8 cellular contexts compared by ENCODE assay signal in genomic region chr13:32267836-32268439, GRCh38. TPM values are rescaled to one million over a fixed set of nuclear protein-coding genes. Genes with fewer than 3 reads are reported as not detected.
DNase-seq lines count a peak whose midpoint lies in the region; ATAC-seq and TF ChIP-seq lines count a peak whose summit lies in the region.

No MANE protein-coding gene starts in this region.

- DNase-seq in Right ventricle myocardium inferior (ENCODE audit: missing footprints), result no peak
- DNase-seq in right cardiac atrium, result no peak
- peak; percentile 76 for DNase-seq in activated CD4-positive, alpha-beta T cell treated with anti-CD3 and anti-CD28 coated beads for 36 hours
- DNase-seq in endothelial cell (ENCODE audit: low spot score), result no peak
- peak; percentile 16 to 45 for DNase-seq in stimulated activated CD4-positive, alpha-beta T cell treated with anti-CD3 and anti-CD28 coated beads, Interleukin-12 subunit alpha, Interleukin-12 subunit beta, amount 100 ng/mL, for 24 hours (ENCODE audit: low read depth in 2 of 2)
- no peak for DNase-seq in NCI-H2029 treated with DMSO at 0.1 percent for 48 hours (lab: John Stamatoyannopoulos, UW)
- DNase-seq in OCI-M2 (lab: John Stamatoyannopoulos, UW; ENCODE audit: unreplicated experiment), result no peak

- peak; percentile 67 for TF ChIP-seq CTCF in endothelial cell (IDR thresholded peaks at IDR 0.05; ENCODE audit: unreplicated experiment)

- 89% methylated on average over 7 of the region's 7 CpGs for WGBS in right cardiac atrium

- peaks cover 9% of the 10 kb centered on the region for H3K4me1 Mint-ChIP-seq in activated CD4-positive, alpha-beta T cell treated with anti-CD3 and anti-CD28 coated beads for 36 hours
- peaks cover 18% of the 10 kb centered on the region for H3K4me1 Mint-ChIP-seq in endothelial cell (ENCODE audit: unreplicated experiment)

- no peak overlapping the region for H3K27ac ChIP-seq in right cardiac atrium (ENCODE audit: low read length)

- H3K9me3 ChIP-seq in right cardiac atrium (ENCODE audit: control insufficient read depth, low read length), result no peaks in the 10 kb centered on the region

- intact Hi-C loops in Right ventricle myocardium inferior (cut with DNase I), result no loop called here
- intact Hi-C loops in right cardiac atrium (cut with DNase I), result no loop called here
- intact Hi-C loops in activated CD4-positive, alpha-beta T cell treated with anti-CD3 and anti-CD28 coated beads for 36 hours (cut with DNase I, micrococcal nuclease), result loop anchor here (1.0 to 5.0 kb wide), 2 partner anchors 42 to 174 kb away; no protein-coding TSS in a partner anchor

- H3K36me3 Mint-ChIP-seq in activated CD4-positive, alpha-beta T cell treated with anti-CD3 and anti-CD28 coated beads for 36 hours (ENCODE audit: low read depth), result peaks cover 2% of the 10 kb centered on the region
- H3K36me3 Mint-ChIP-seq in endothelial cell (ENCODE audit: low read depth, unreplicated experiment), result no peaks in the 10 kb centered on the region

- H3K27ac Mint-ChIP-seq in activated CD4-positive, alpha-beta T cell treated with anti-CD3 and anti-CD28 coated beads for 36 hours, result no peak overlapping the region
- no peak overlapping the region for H3K27ac Mint-ChIP-seq in endothelial cell (ENCODE audit: unreplicated experiment)

- peaks cover 10% of the 10 kb centered on the region for H3K4me1 ChIP-seq in right cardiac atrium (ENCODE audit: control insufficient read depth, insufficient read depth, low read length)

- ATAC-seq in Right ventricle myocardium inferior, result peak; percentile 21
- no peak for ATAC-seq in right cardiac atrium
- ATAC-seq in HG03175 (IDR thresholded peaks at IDR 0.05; ENCODE audit: unreplicated experiment), result peak; percentile 93
- ATAC-seq in activated CD4-positive, alpha-beta T cell treated with anti-CD3 and anti-CD28 coated beads for 36 hours, result peak; percentile 63

- peaks cover 1% of the 10 kb centered on the region for H3K9me3 Mint-ChIP-seq in activated CD4-positive, alpha-beta T cell treated with anti-CD3 and anti-CD28 coated beads for 36 hours (ENCODE audit: low read depth)
- no peaks in the 10 kb centered on the region for H3K9me3 Mint-ChIP-seq in endothelial cell (ENCODE audit: unreplicated experiment)

- POLR2A ChIA-PET in activated CD4-positive, alpha-beta T cell treated with anti-CD3 and anti-CD28 coated beads for 36 hours (lab: Charles Lee), result no interaction called here

- no peaks in the 10 kb centered on the region for H3K27me3 Mint-ChIP-seq in activated CD4-positive, alpha-beta T cell treated with anti-CD3 and anti-CD28 coated beads for 36 hours
- H3K27me3 Mint-ChIP-seq in endothelial cell (ENCODE audit: unreplicated experiment), result peaks cover 1% of the 10 kb centered on the region

- H3K27me3 ChIP-seq in right cardiac atrium (ENCODE audit: control insufficient read depth, insufficient read depth), result no peaks in the 10 kb centered on the region

- H3K4me3 Mint-ChIP-seq in activated CD4-positive, alpha-beta T cell treated with anti-CD3 and anti-CD28 coated beads for 36 hours, result no peak overlapping the region
- H3K4me3 Mint-ChIP-seq in endothelial cell (ENCODE audit: unreplicated experiment), result no peak overlapping the region

- no peak overlapping the region for H3K4me3 ChIP-seq in right cardiac atrium (ENCODE audit: low read length)

- CTCF ChIA-PET in activated CD4-positive, alpha-beta T cell treated with anti-CD3 and anti-CD28 coated beads for 36 hours (lab: Charles Lee), result interaction anchor here (0.6 to 2.1 kb wide), 17 partner anchors 10 to 487 kb away, joined by 3 to 7 read pairs (median 4); no protein-coding TSS in a partner anchor

RNA-seq across cellular contexts. Expression of gene ZAR1L, which starts 47.2 kb away (rescaled TPM):
- total RNA-seq in Right ventricle myocardium inferior, result not detected
- not detected for total RNA-seq in right cardiac atrium
- not detected for polyA plus RNA-seq in right cardiac atrium
- total RNA-seq in activated CD4-positive, alpha-beta T cell treated with anti-CD3 and anti-CD28 coated beads for 36 hours, result not detected
- total RNA-seq in endothelial cell (ENCODE audit: unreplicated experiment), result not detected

RNA-seq across cellular contexts. Expression of gene BRCA2, which starts 47.4 kb away (rescaled TPM):
- 0.87 TPM for total RNA-seq in Right ventricle myocardium inferior
- total RNA-seq in right cardiac atrium, result 1 to 10 TPM in 3 of 4 donors, under 1 TPM in 1; 0.51 to 1.2 (median 1.1) TPM
- polyA plus RNA-seq in right cardiac atrium, result 0.07 TPM
- total RNA-seq in activated CD4-positive, alpha-beta T cell treated with anti-CD3 and anti-CD28 coated beads for 36 hours, result 10 to 100 TPM; 34.1 to 49.0 TPM
- total RNA-seq in endothelial cell (ENCODE audit: unreplicated experiment), result 8.5 TPM

Comparison
In these comparisons a context has a peak if more than half of its experiments do, and no peak if none do; other contexts are left out.
1. ATAC-seq: peak in Right ventricle myocardium inferior (single experiment), HG03175 (single experiment) and activated CD4-positive, alpha-beta T cell treated with anti-CD3 and anti-CD28 coated beads for 36 hours (single experiment); none in right cardiac atrium (0 of 2).
2. DNase-seq: peak in activated CD4-positive, alpha-beta T cell treated with anti-CD3 and anti-CD28 coated beads for 36 hours (single experiment) and stimulated activated CD4-positive, alpha-beta T cell treated with anti-CD3 and anti-CD28 coated beads, Interleukin-12 subunit alpha, Interleukin-12 subunit beta, amount 100 ng/mL, for 24 hours (2 of 2); none in Right ventricle myocardium inferior (single experiment), right cardiac atrium (0 of 3), endothelial cell (single experiment), NCI-H2029 treated with DMSO at 0.1 percent for 48 hours (single experiment) and OCI-M2 (single experiment).
3. intact Hi-C loops: an anchor here in activated CD4-positive, alpha-beta T cell treated with anti-CD3 and anti-CD28 coated beads for 36 hours (1.0 to 5.0 kb wide); none called in Right ventricle myocardium inferior and right cardiac atrium.